32 cellular contexts compared by ENCODE assay signal in genomic region chr12:130027798-130028197, GRCh38.
"Had no signal": no experiment of that assay in that cellular context is flagged by ENCODE, and none has a peak within 500 bp of the region (broad histone marks: within the 10 kb centered on the region; RNA-seq: fewer than 3 reads in every experiment).

No MANE protein-coding gene starts in this region.

- H3K27me3 ChIP-seq: adrenal gland, brain microvascular endothelial cell had no signal

- H3K4me1 ChIP-seq: adrenal gland, breast epithelium had no signal

- H3K27ac ChIP-seq: adrenal gland, body of pancreas, brain microvascular endothelial cell, breast epithelium, VCaP had no signal

- H3K9me3 ChIP-seq: adrenal gland, body of pancreas, breast epithelium had no signal

- ATAC-seq: activated CD8-positive, alpha-beta T cell treated with anti-CD3 and anti-CD28 coated beads for 36 hours; activated naive CD4-positive, alpha-beta T cell treated with anti-CD3 and anti-CD28 coated beads, Interleukin-2, amount 50 U/mL, for 72 hours; activated T-cell treated with anti-CD3 and anti-CD28 coated beads, Interleukin-2, amount 50 U/mL, for 4 hours; activated T-cell treated with anti-CD3 and anti-CD28 coated beads, Interleukin-2, amount 50 U/mL, for 72 hours; activated T-helper 17 cell treated with anti-CD3 and anti-CD28 coated beads, Interleukin-2, amount 50 U/mL, for 72 hours; body of pancreas had no signal

- H3K36me3 ChIP-seq: adrenal gland, brain microvascular endothelial cell, breast epithelium had no signal

- DNase-seq: activated B cell treated with CpG ODN at 0.5 μM for 24 hours; activated CD4-positive, alpha-beta memory T cell treated with anti-CD3 and anti-CD28 coated beads for 36 hours; activated CD4-positive, alpha-beta T cell treated with anti-CD3 and anti-CD28 coated beads for 4 hours; activated CD4-positive, alpha-beta T cell treated with anti-CD3 and anti-CD28 coated beads, Interleukin-2, amount 10 ng/mL, durations not matched to agents 24 days and 14 days; activated CD4-positive, alpha-beta T cell treated with anti-CD3 and anti-CD28 coated beads, Interleukin-2, amount 50 U/mL, for 1 hour; activated CD4-positive, alpha-beta T cell treated with anti-CD3 and anti-CD28 coated beads, Interleukin-2, amount 50 U/mL, for 4 hours; activated CD4-positive, CD25-positive, alpha-beta regulatory T cell treated with anti-CD3 and anti-CD28 coated beads, Interleukin-2, amount 50 U/mL, for 72 hours; activated CD8-positive, alpha-beta memory T cell treated with anti-CD3 and anti-CD28 coated beads, Interleukin-2, amount 50 U/mL, for 4 hours; activated CD8-positive, alpha-beta T cell treated with anti-CD3 and anti-CD28 coated beads for 36 hours; activated gamma-delta T cell treated with Interleukin-2 at 50 U/mL for 16 hours; activated naive CD4-positive, alpha-beta T cell; activated naive CD4-positive, alpha-beta T cell treated with anti-CD3 and anti-CD28 coated beads for 36 hours; activated naive CD4-positive, alpha-beta T cell treated with anti-CD3 and anti-CD28 coated beads, Interleukin-2, amount 50 U/mL, for 16 hours; activated naive CD8-positive, alpha-beta T cell treated with anti-CD3 and anti-CD28 coated beads for 36 hours; activated T-cell treated with anti-CD3 and anti-CD28 coated beads for 4 hours; activated T-cell treated with anti-CD3 and anti-CD28 coated beads, Interleukin-2, amount 50 U/mL, for 1 hour; activated T-cell treated with anti-CD3 and anti-CD28 coated beads, Interleukin-2, amount 50 U/mL, for 4 hours; activated T-cell treated with anti-CD3 and anti-CD28 coated beads, Interleukin-2, amount 50 U/mL, for 72 hours; adrenal gland; amniotic stem cell; aorta; body of pancreas; brain microvascular endothelial cell; caudate nucleus; cerebellar nuclear complex; T-helper 1 cell; T-helper 2 cell; T-helper 9 cell had no signal

- H3K4me3 ChIP-seq: adrenal gland, body of pancreas, breast epithelium had no signal
